ENCODE assay signal across 10 cellular contexts in genomic region chr5:180314106-180314505, GRCh38. TPM values are rescaled to one million over a fixed set of nuclear protein-coding genes. Genes with fewer than 3 reads are reported as not detected.
DNase-seq lines count a peak whose midpoint lies in the region; ATAC-seq, FAIRE-seq and TF ChIP-seq lines count a peak whose summit lies in the region.
"Had no signal": no experiment of that assay in that cellular context is flagged by ENCODE, and none has a peak within 500 bp of the region (broad histone marks: within the 10 kb centered on the region; RNA-seq: fewer than 3 reads in every experiment).

No MANE protein-coding gene starts in this region.

- H3K27ac ChIP-seq in CD4-positive, alpha-beta memory T cell (ENCODE audit: low read depth, low read length), result peak overlapping the region; percentile 46
- peak overlapping the region; percentile 62 for H3K27ac ChIP-seq in WERI-Rb-1
- H3K27ac ChIP-seq: RWPE1 had no signal

- POLR2A ChIA-PET in CD4-positive, alpha-beta memory T cell (lab: Charles Lee; ENCODE audit: partially characterized antibody), result interaction anchor here (1.5 kb wide), 1 partner anchor 21 kb away, joined by 5 read pairs; no protein-coding TSS in a partner anchor

- FAIRE-seq in urothelium cell line (lab: Jason Lieb, UNC), result no peak

- H3K36me3 Mint-ChIP-seq in CD4-positive, alpha-beta memory T cell, result no peaks in the 10 kb centered on the region

- DNase-seq in CD4-positive, alpha-beta memory T cell, result no peak
- DNase-seq in WERI-Rb-1 (no peak), left kidney (ENCODE audit: low read depth, low spot score) (peak; percentile 40), urothelium cell line (ENCODE audit: low spot score) (no peak), T-helper 9 cell (no peak), NCI-H446 (lab: John Stamatoyannopoulos, UW) (no peak), NCI-H774 (lab: John Stamatoyannopoulos, UW) (no peak)

- CTCF ChIA-PET in CD4-positive, alpha-beta memory T cell (lab: Charles Lee; ENCODE audit: partially characterized antibody), result interaction anchor here (0.6 to 4.5 kb wide), 7 partner anchors 9 to 36 kb away, joined by 3 to 130 read pairs (median 22); partner anchors contain the start of gene MAPK9

- TF ChIP-seq CTCF in WERI-Rb-1 (IDR thresholded peaks at IDR 0.05; ENCODE audit: low read depth, low read length), result no peak

- intact Hi-C loops in CD4-positive, alpha-beta memory T cell (cut with micrococcal nuclease), result loop anchor here (10.0 kb wide), 1 partner anchor 109 kb away; the partner anchor contains the start of gene RASGEF1C

- H3K4me1 Mint-ChIP-seq in CD4-positive, alpha-beta memory T cell, result peaks cover 0 to 15% (median 4%) of the 10 kb centered on the region in 4 donors

- H3K27me3 ChIP-seq in CD4-positive, alpha-beta memory T cell (ENCODE audit: insufficient read depth, low read length), result no peaks in the 10 kb centered on the region
- H3K27me3 ChIP-seq in WERI-Rb-1 (ENCODE audit: insufficient read depth, low read depth, severe bottlenecking), result no peaks in the 10 kb centered on the region

- peaks cover 3 to 6% of the 10 kb centered on the region in 2 donors for H3K27me3 Mint-ChIP-seq in CD4-positive, alpha-beta memory T cell

- H3K9me3 Mint-ChIP-seq in CD4-positive, alpha-beta memory T cell, result peaks cover 0 to 2% (median 0%) of the 10 kb centered on the region in 8 donors

- H3K4me3 ChIP-seq in CD4-positive, alpha-beta memory T cell (ENCODE audit: low read length in 2 of 2), result no peak overlapping the region
- H3K4me3 ChIP-seq in WERI-Rb-1 (ENCODE audit: low read depth, low read length), result peak overlapping the region; percentile 46

- H3K4me1 ChIP-seq in CD4-positive, alpha-beta memory T cell (ENCODE audit: insufficient read depth, low read length), result no peaks in the 10 kb centered on the region

- no peaks in the 10 kb centered on the region for H3K9me3 ChIP-seq in CD4-positive, alpha-beta memory T cell (ENCODE audit: control insufficient read depth in 1 of 2, low read length in 2 of 2)
- no peaks in the 10 kb centered on the region for H3K9me3 ChIP-seq in WERI-Rb-1 (ENCODE audit: severe bottlenecking)

- peak overlapping the region in 5 of 8 donors; percentile 68 to 82 (median 78) for H3K4me3 Mint-ChIP-seq in CD4-positive, alpha-beta memory T cell

- no peaks in the 10 kb centered on the region for H3K36me3 ChIP-seq in CD4-positive, alpha-beta memory T cell (ENCODE audit: insufficient read depth, low read length)
- no peaks in the 10 kb centered on the region for H3K36me3 ChIP-seq in WERI-Rb-1

- peak; percentile 13 for ATAC-seq in GM21786 (IDR thresholded peaks at IDR 0.05; ENCODE audit: unreplicated experiment)
- ATAC-seq: esophagus mucosa had no signal

- peak overlapping the region in 4 of 7 donors; percentile 61 to 85 (median 69) for H3K27ac Mint-ChIP-seq in CD4-positive, alpha-beta memory T cell

RNA-seq across cellular contexts. Expression of gene MAPK9, which starts 22.2 kb away (rescaled TPM):
- 10 to 100 TPM; 39.1 TPM for total RNA-seq in CD4-positive, alpha-beta memory T cell
- 10 to 100 TPM; 21.8 to 31.1 TPM for polyA plus RNA-seq in CD4-positive, alpha-beta memory T cell

RNA-seq across cellular contexts. Expression of gene GFPT2, which starts 39.0 kb away (rescaled TPM):
- under 1 TPM; 0.12 to 1.00 TPM for total RNA-seq in CD4-positive, alpha-beta memory T cell
- polyA plus RNA-seq in CD4-positive, alpha-beta memory T cell, result under 1 TPM in 1 of 2 donors, not detected in 1; 0.13 TPM
